ENCODE assay signal across 8 cellular contexts in genomic region chrX:154478728-154479622, GRCh38. TPM values are rescaled to one million over a fixed set of nuclear protein-coding genes. Genes with fewer than 3 reads are reported as not detected.
DNase-seq lines count a peak whose midpoint lies in the region; ATAC-seq and TF ChIP-seq lines count a peak whose summit lies in the region.

Gene LAGE3 (minus strand): TSS chrX:154479281. CDS start chrX:154478915, 366 bp downstream.

- TF ChIP-seq POLR2A in esophagus squamous epithelium (IDR thresholded peaks at IDR 0.05) = peak in 2 of 4 donors; percentile 38 to 58

- WGBS in esophagus squamous epithelium, 2 donors = 72% methylated on average over 3 of the region's 85 CpGs; no CpG with 5 or more reads in 1 of the 2 donors

- no peaks in the 10 kb centered on the region for H3K27me3 ChIP-seq in esophagus squamous epithelium

- no peak for TF ChIP-seq CTCF in esophagus squamous epithelium (IDR thresholded peaks at IDR 0.05)

- DNase-seq in DMS153 (lab: John Stamatoyannopoulos, UW) = peak; percentile 90
- DNase-seq in Jurkat, Clone E6-1 (ENCODE audit: low read depth, low spot score) = peak; percentile 82
- DNase-seq in activated T-cell treated with anti-CD3 and anti-CD28 coated beads, Interleukin-2, amount 50 U/mL, for 48 hours = peak; percentile 96 to 97
- DNase-seq in esophagus squamous epithelium (lab: John Stamatoyannopoulos, UW) = peak; percentile 42
- DNase-seq in naive B cell = peak; percentile 93
- DNase-seq in stimulated activated effector memory CD8-positive, alpha-beta T cell treated with anti-CD3 and anti-CD28 coated beads, Interleukin-12 subunit alpha, Interleukin-12 subunit beta, amount 100 ng/mL, for 72 hours (ENCODE audit: low spot score in 2 of 2) = peak; percentile 96 to 98

- H3K4me1 ChIP-seq in esophagus squamous epithelium = peaks cover 0 to 20% (median 0%) of the 10 kb centered on the region in 3 donors

- peak within 1 kb of the TSS; percentile 79 to 93 (median 88) for H3K4me3 Mint-ChIP-seq in naive B cell
- peak within 1 kb of the TSS; percentile 77 for H3K4me3 Mint-ChIP-seq in stimulated activated effector memory CD8-positive, alpha-beta T cell treated with anti-CD3 and anti-CD28 coated beads, Interleukin-12 subunit alpha, Interleukin-12 subunit beta, amount 100 ng/mL, for 72 hours

- peak within 1 kb of the TSS; percentile 94 to 98 (median 97) for H3K27ac Mint-ChIP-seq in naive B cell
- H3K27ac Mint-ChIP-seq in stimulated activated effector memory CD8-positive, alpha-beta T cell treated with anti-CD3 and anti-CD28 coated beads, Interleukin-12 subunit alpha, Interleukin-12 subunit beta, amount 100 ng/mL, for 72 hours = peak within 1 kb of the TSS; percentile 92

- no peaks in the 10 kb centered on the region for H3K9me3 ChIP-seq in esophagus squamous epithelium

- H3K27ac ChIP-seq in esophagus squamous epithelium = peak within 1 kb of the TSS; percentile 75 to 87 (median 82)

- H3K4me1 Mint-ChIP-seq in naive B cell = peaks cover 14 to 26% (median 20%) of the 10 kb centered on the region in 3 donors
- H3K4me1 Mint-ChIP-seq in stimulated activated effector memory CD8-positive, alpha-beta T cell treated with anti-CD3 and anti-CD28 coated beads, Interleukin-12 subunit alpha, Interleukin-12 subunit beta, amount 100 ng/mL, for 72 hours = peaks cover 18% of the 10 kb centered on the region

- peaks cover 0 to 1% (median 0%) of the 10 kb centered on the region in 7 donors for H3K9me3 Mint-ChIP-seq in naive B cell
- H3K9me3 Mint-ChIP-seq in stimulated activated effector memory CD8-positive, alpha-beta T cell treated with anti-CD3 and anti-CD28 coated beads, Interleukin-12 subunit alpha, Interleukin-12 subunit beta, amount 100 ng/mL, for 72 hours = no peaks in the 10 kb centered on the region

- ATAC-seq in GM21619 (IDR thresholded peaks at IDR 0.05; ENCODE audit: unreplicated experiment) = peak; percentile 87
- ATAC-seq in naive B cell (ENCODE audit: low read depth in 2 of 2) = peak; percentile 85 to 86
- peak; percentile 94 for ATAC-seq in stimulated activated effector memory CD8-positive, alpha-beta T cell treated with anti-CD3 and anti-CD28 coated beads, Interleukin-12 subunit alpha, Interleukin-12 subunit beta, amount 100 ng/mL, for 72 hours

- intact Hi-C loops in esophagus squamous epithelium (cut with DNase I) = no loop called here

- H3K36me3 ChIP-seq in esophagus squamous epithelium = peaks cover 0 to 7% (median 0%) of the 10 kb centered on the region in 3 donors

- H3K36me3 Mint-ChIP-seq in naive B cell = no peaks in the 10 kb centered on the region
- H3K36me3 Mint-ChIP-seq in stimulated activated effector memory CD8-positive, alpha-beta T cell treated with anti-CD3 and anti-CD28 coated beads, Interleukin-12 subunit alpha, Interleukin-12 subunit beta, amount 100 ng/mL, for 72 hours = peaks cover 48% of the 10 kb centered on the region

- peak within 1 kb of the TSS; percentile 68 for H3K4me3 ChIP-seq in Jurkat, Clone E6-1 (ENCODE audit: low read length)
- H3K4me3 ChIP-seq in esophagus squamous epithelium = peak within 1 kb of the TSS; percentile 45 to 70 (median 53)

- no peaks in the 10 kb centered on the region for H3K27me3 Mint-ChIP-seq in naive B cell

TF ChIP-seq in PFSK-1, 5 proteins besides CTCF, POLR2A, EP300 and RAD21:
- 0 out of 2 replicates have a peak, but pooled peaks have one; percentile 57 for TF ChIP-seq TAF1 (IDR thresholded peaks at IDR 0.05; ENCODE audit: borderline replicate concordance, insufficient read depth, low read length)
- 0 out of 2 replicates have a peak, but pooled peaks have one; percentile 40 for TF ChIP-seq SIN3A (IDR thresholded peaks at IDR 0.05; ENCODE audit: borderline replicate concordance, insufficient read depth, low read length)
- peak; percentile 39; the same call in 1 of the 2 replicates for TF ChIP-seq POLR2AphosphoS5 (IDR thresholded peaks at IDR 0.05; ENCODE audit: low read depth, low read length)
- TF ChIP-seq REST (IDR thresholded peaks at IDR 0.05; ENCODE audit: insufficient read depth in 1 of 2, low read depth in 2 of 2, low read length in 2 of 2) = no peak
- no peak for TF ChIP-seq FOXP2 (optimal IDR thresholded peaks at IDR 0.05; ENCODE audit: borderline replicate concordance, extremely low read depth, extremely low read length, insufficient read depth)

RNA-seq across cellular contexts. Expression of gene LAGE3, which starts in this region (rescaled TPM):
- 58.9 TPM for polyA plus RNA-seq in Jurkat, Clone E6-1 (2012; ENCODE audit: insufficient read depth, insufficient read length)
- polyA plus RNA-seq in PFSK-1 (2012; ENCODE audit: insufficient read length, low read depth) = 70.3 TPM
- total RNA-seq in esophagus squamous epithelium = 10 to 100 TPM; 18.2 to 44.3 (median 21.9) TPM
- 10 to 100 TPM; 36.4 to 47.6 (median 40.9) TPM for polyA plus RNA-seq in naive B cell (ENCODE audit: low read depth in 6 of 6)

Comparison
In these comparisons a context has a peak if more than half of its experiments do, and no peak if none do; other contexts are left out.
1. Peak in every context shown above with its lines: DNase-seq, ATAC-seq, H3K4me3 ChIP-seq and H3K27ac ChIP-seq.
2. DNase-seq: peak in every context shown above with its lines; median percentile 97 in stimulated activated effector memory CD8-positive, alpha-beta T cell treated with anti-CD3 and anti-CD28 coated beads, Interleukin-12 subunit alpha, Interleukin-12 subunit beta, amount 100 ng/mL, for 72 hours; 96 in activated T-cell treated with anti-CD3 and anti-CD28 coated beads, Interleukin-2, amount 50 U/mL, for 48 hours; 93 in naive B cell; 90 in DMS153; 82 in Jurkat, Clone E6-1; 42 in esophagus squamous epithelium.